Comparison of ENCODE assay signal across 8 cellular contexts in the genomic region with DNA sequence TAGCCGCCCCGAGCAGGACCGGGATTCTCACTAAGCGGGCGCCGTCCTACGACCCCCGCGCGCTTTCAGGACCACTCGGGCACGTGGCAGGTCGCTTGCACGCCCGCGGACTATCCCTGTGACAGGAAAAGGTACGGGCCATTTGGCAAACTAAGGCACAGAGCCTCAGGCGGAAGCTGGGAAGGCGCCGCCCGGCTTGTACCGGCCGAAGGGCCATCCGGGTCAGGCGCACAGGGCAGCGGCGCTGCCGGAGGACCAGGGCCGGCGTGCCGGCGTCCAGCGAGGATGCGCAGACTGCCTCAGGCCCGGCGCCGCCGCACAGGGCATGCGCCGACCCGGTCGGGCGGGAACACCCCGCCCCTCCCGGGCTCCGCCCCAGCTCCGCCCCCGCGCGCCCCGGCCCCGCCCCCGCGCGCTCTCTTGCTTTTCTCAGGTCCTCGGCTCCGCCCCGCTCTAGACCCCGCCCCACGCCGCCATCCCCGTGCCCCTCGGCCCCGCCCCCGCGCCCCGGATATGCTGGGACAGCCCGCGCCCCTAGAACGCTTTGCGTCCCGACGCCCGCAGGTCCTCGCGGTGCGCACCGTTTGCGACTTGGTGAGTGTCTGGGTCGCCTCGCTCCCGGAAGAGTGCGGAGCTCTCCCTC. TPM values are rescaled to one million over a fixed set of nuclear protein-coding genes. Genes with fewer than 3 reads are reported as not detected.
DNase-seq lines count a peak whose midpoint lies in the region; ATAC-seq and TF ChIP-seq lines count a peak whose summit lies in the region.

A gene (plus strand): TSS at position 539 of the 643 bp plus-strand sequence.

- TF ChIP-seq CTCF in right atrium auricular region (IDR thresholded peaks at IDR 0.05), result no peak

- H3K27ac ChIP-seq in right atrium auricular region, result peak within 1 kb of the TSS; percentile 84

- peaks cover 0 to 17% of the 10 kb centered on the region in 2 donors for H3K4me1 ChIP-seq in right atrium auricular region

- DNase-seq in COLO829 (ENCODE audit: low spot score) (peak; percentile 91), HK-2 (ENCODE audit: unreplicated experiment) (peak; percentile 99), T-helper 1 cell (peak; percentile 91 to 99 (median 98)), amygdala (lab: John Stamatoyannopoulos, UW) (peak; percentile 18 to 95 (median 85)), right atrium auricular region (ENCODE audit: low spot score) (peak; percentile 89), pulmonary artery endothelial cell (ENCODE audit: low read depth, low spot score) (peak; percentile 8), ureter (ENCODE audit: low spot score) (peak; percentile 97)

- H3K27me3 ChIP-seq in right atrium auricular region, result no peaks in the 10 kb centered on the region

- no peaks in the 10 kb centered on the region for H3K9me3 ChIP-seq in right atrium auricular region

- H3K36me3 ChIP-seq in right atrium auricular region, result no peaks in the 10 kb centered on the region

- H3K4me3 ChIP-seq in right atrium auricular region, result peak within 1 kb of the TSS; percentile 62 to 84

- peak; percentile 92 for ATAC-seq in GM19455 (IDR thresholded peaks at IDR 0.05; ENCODE audit: unreplicated experiment)

RNA-seq across cellular contexts. Expression of the gene that starts here (rescaled TPM):
- total RNA-seq in right atrium auricular region (10 to 100 TPM; 18.2 to 19.2 TPM), pulmonary artery endothelial cell (4.6 and 9.9 TPM in 2 replicates), ureter (38.6 TPM)

Comparison
In these comparisons a context has a peak if more than half of its experiments do, and no peak if none do; other contexts are left out.
1. Peak in every context shown above with its lines: DNase-seq, ATAC-seq, H3K4me3 ChIP-seq and H3K27ac ChIP-seq.
2. DNase-seq: peak in every context shown above with its lines; median percentile 99 in HK-2; 98 in T-helper 1 cell; 97 in ureter; 91 in COLO829; 89 in right atrium auricular region; 85 in amygdala; 8 in pulmonary artery endothelial cell.